In the genomic region with DNA sequence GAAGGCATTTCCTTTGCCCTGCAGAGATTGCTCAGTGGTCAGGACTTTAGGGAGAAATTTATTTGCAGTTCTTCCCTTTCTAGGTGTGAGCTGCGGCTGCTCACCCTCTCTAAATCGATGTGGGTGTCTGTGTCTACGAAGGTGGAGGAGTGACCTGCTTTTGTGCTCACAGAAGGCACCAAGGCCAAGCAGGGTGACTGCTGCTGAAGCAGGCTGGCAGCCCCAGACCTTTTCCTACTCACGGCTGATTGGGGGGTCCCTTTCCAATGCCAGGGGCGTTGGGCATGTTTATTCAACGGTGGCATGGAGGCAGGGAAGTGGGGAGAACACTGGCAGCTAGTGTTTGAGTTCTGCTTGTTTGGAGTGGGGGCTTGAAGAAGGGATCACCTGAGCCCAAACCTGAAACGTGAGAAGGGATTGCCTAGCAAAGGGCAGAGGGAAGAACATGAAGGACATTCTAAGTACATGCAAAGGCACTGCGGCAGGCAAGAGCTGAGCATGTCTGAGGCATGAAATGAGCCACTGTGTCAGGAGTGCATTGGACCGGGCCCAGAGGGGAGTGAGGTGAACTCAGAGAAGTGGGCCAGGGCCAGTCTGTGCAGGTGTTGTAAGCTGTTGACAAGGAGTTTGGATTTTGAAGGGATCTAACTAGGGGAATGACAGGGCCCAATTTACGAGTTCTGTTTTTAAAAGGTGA, we compare ENCODE assay signal across 19 cellular contexts. TPM values are rescaled to one million over a fixed set of nuclear protein-coding genes. Genes with fewer than 3 reads are reported as not detected.
"Had no signal": no experiment of that assay in that cellular context is flagged by ENCODE, and none has a peak within 500 bp of the region (broad histone marks: within the 10 kb centered on the region; RNA-seq: fewer than 3 reads in every experiment).

No MANE protein-coding gene starts in this region.

- FAIRE-seq: keratinocyte had no signal

- H3K79me2 ChIP-seq: parathyroid adenoma had no signal

- H3K4me1 ChIP-seq: colonic mucosa, parathyroid adenoma had no signal

- H3K4me2 ChIP-seq: SK-N-SH had no signal

- ATAC-seq: activated CD4-positive, CD25-positive, alpha-beta regulatory T cell treated with anti-CD3 and anti-CD28 coated beads, Interleukin-2, amount 50 U/mL, for 24 hours; activated T-cell treated with anti-CD3 and anti-CD28 coated beads, Interleukin-2, amount 50 U/mL, for 72 hours; body of pancreas had no signal

- H3K4me1 Mint-ChIP-seq: activated CD4-positive, alpha-beta memory T cell treated with anti-CD3 and anti-CD28 coated beads, Interleukin-2, amount 10 ng/mL, durations not matched to agents 7 days and 5 days; activated CD4-positive, alpha-beta T cell treated with anti-CD3 and anti-CD28 coated beads, Interleukin-2, amount 10 ng/mL, durations not matched to agents 24 days and 14 days; activated naive CD4-positive, alpha-beta T cell treated with anti-CD3 and anti-CD28 coated beads, Interleukin-2, amount 10 ng/mL, durations not matched to agents 7 days and 5 days; central memory CD8-positive, alpha-beta T cell had no signal

- H3K36me3 Mint-ChIP-seq: activated naive CD4-positive, alpha-beta T cell treated with anti-CD3 and anti-CD28 coated beads, Interleukin-2, amount 10 ng/mL, durations not matched to agents 7 days and 5 days had no signal

- H2AFZ ChIP-seq: parathyroid adenoma had no signal

- DNase-seq: activated CD4-positive, alpha-beta memory T cell treated with anti-CD3 and anti-CD28 coated beads, Interleukin-2, amount 10 ng/mL, durations not matched to agents 7 days and 5 days; activated CD4-positive, alpha-beta T cell treated with anti-CD3 and anti-CD28 coated beads, Interleukin-2, amount 10 ng/mL, durations not matched to agents 24 days and 14 days; activated effector memory CD4-positive, alpha-beta T cell treated with Interleukin-2 at 50 U/mL for 16 hours; activated naive CD4-positive, alpha-beta T cell treated with anti-CD3 and anti-CD28 coated beads, Interleukin-2, amount 10 ng/mL, durations not matched to agents 7 days and 5 days; activated T-cell treated with anti-CD3 and anti-CD28 coated beads, Interleukin-2, amount 50 U/mL, for 72 hours; amygdala; body of pancreas; colonic mucosa; stimulated activated CD4-positive, alpha-beta T cell treated with anti-CD3 and anti-CD28 coated beads, Interleukin-4, amount 100 ng/mL, for 1 hour; stimulated activated naive CD4-positive, alpha-beta T cell treated with Interleukin-2 at 50 U/mL for 16 hours had no signal

- H3K27ac ChIP-seq: body of pancreas, colonic mucosa, epithelial cell of prostate, parathyroid adenoma had no signal

- H3K9me3 Mint-ChIP-seq: activated CD4-positive, alpha-beta memory T cell treated with anti-CD3 and anti-CD28 coated beads, Interleukin-2, amount 10 ng/mL, durations not matched to agents 7 days and 5 days; activated CD4-positive, alpha-beta T cell treated with anti-CD3 and anti-CD28 coated beads, Interleukin-2, amount 10 ng/mL, durations not matched to agents 24 days and 14 days; activated naive CD4-positive, alpha-beta T cell treated with anti-CD3 and anti-CD28 coated beads, Interleukin-2, amount 10 ng/mL, durations not matched to agents 7 days and 5 days; activated T-cell treated with anti-CD3 and anti-CD28 coated beads, Interleukin-2, amount 50 U/mL, for 72 hours; central memory CD8-positive, alpha-beta T cell; nephron had no signal

- H3K36me3 ChIP-seq: colonic mucosa had no signal

- H3K9me3 ChIP-seq: body of pancreas, colonic mucosa, SK-N-SH had no signal

- H3K4me3 Mint-ChIP-seq: activated CD4-positive, alpha-beta memory T cell treated with anti-CD3 and anti-CD28 coated beads, Interleukin-2, amount 10 ng/mL, durations not matched to agents 7 days and 5 days; activated CD4-positive, alpha-beta T cell treated with anti-CD3 and anti-CD28 coated beads, Interleukin-2, amount 10 ng/mL, durations not matched to agents 24 days and 14 days; activated naive CD4-positive, alpha-beta T cell treated with anti-CD3 and anti-CD28 coated beads, Interleukin-2, amount 10 ng/mL, durations not matched to agents 7 days and 5 days; activated T-cell treated with anti-CD3 and anti-CD28 coated beads, Interleukin-2, amount 50 U/mL, for 72 hours; central memory CD8-positive, alpha-beta T cell; nephron had no signal

- H3K4me3 ChIP-seq: body of pancreas, colonic mucosa had no signal

- H3K27me3 ChIP-seq: body of pancreas, colonic mucosa had no signal

- H3K27ac Mint-ChIP-seq: activated CD4-positive, alpha-beta memory T cell treated with anti-CD3 and anti-CD28 coated beads, Interleukin-2, amount 10 ng/mL, durations not matched to agents 7 days and 5 days; activated CD4-positive, alpha-beta T cell treated with anti-CD3 and anti-CD28 coated beads, Interleukin-2, amount 10 ng/mL, durations not matched to agents 24 days and 14 days; activated naive CD4-positive, alpha-beta T cell treated with anti-CD3 and anti-CD28 coated beads, Interleukin-2, amount 10 ng/mL, durations not matched to agents 7 days and 5 days; activated T-cell treated with anti-CD3 and anti-CD28 coated beads, Interleukin-2, amount 50 U/mL, for 72 hours; nephron had no signal

- H3K27me3 Mint-ChIP-seq: activated CD4-positive, alpha-beta memory T cell treated with anti-CD3 and anti-CD28 coated beads, Interleukin-2, amount 10 ng/mL, durations not matched to agents 7 days and 5 days; activated CD4-positive, alpha-beta T cell treated with anti-CD3 and anti-CD28 coated beads, Interleukin-2, amount 10 ng/mL, durations not matched to agents 24 days and 14 days; activated naive CD4-positive, alpha-beta T cell treated with anti-CD3 and anti-CD28 coated beads, Interleukin-2, amount 10 ng/mL, durations not matched to agents 7 days and 5 days had no signal

- H3K9ac ChIP-seq: parathyroid adenoma, SK-N-SH had no signal

RNA-seq across cellular contexts. Expression of a gene that starts 56.3 kb away (rescaled TPM):
- total RNA-seq: myocyte, pulmonary artery endothelial cell had no signal
- polyA plus RNA-seq: keratinocyte had no signal
